ENCODE assay signal across 8 cellular contexts in the genomic region with DNA sequence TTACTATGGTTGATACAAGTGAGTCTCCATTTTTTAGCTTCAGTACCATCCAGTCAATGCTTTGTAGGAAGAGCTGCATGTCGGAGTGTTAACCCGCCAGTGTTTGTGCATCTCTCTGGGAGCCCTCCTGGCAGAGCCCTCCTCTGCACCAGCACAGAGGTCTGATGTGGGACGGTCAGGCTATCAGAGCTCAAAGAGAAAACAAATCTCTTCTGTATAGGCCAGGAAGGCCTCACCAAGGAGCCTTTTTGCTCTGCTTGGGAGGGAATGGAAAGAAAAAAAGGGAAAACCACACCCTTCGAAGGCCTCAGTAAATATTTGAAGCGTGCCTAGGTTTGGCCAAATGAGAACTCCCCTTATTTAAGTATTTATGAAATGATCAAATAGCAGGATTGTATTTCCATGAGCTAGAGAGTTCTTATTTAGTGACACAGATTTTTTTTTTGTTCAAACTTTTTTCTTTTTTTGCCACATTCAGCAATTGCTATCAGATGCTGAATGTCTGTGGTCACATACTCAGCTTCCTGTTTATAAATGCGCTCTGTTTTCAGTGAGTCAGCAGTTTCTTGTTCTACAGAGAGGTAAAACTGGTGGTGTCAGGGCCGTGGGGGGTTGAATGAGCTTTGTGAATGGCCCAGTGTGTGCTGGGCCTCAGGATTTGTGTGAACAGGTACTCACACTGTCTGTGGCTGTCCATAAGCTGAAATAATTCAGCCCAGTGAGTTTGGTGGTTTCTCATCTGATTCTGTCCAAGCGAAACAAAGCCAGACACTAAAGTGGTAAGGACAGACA.
A peak's percentile ranks its signal among the peaks of the same experiment; 100 is the strongest.
DNase-seq lines count a peak whose midpoint lies in the region; ATAC-seq lines count a peak whose summit lies in the region.

No MANE protein-coding gene starts in this region.

- peak; percentile 38 for DNase-seq in SK-MEL-5 (ENCODE audit: low read depth, low spot score)
- DNase-seq in amniotic stem cell (lab: John Stamatoyannopoulos, UW): peak; percentile 96
- DNase-seq in hippocampal formation (lab: John Stamatoyannopoulos, UW): peak; percentile 7 to 28
- peak; percentile 20 for DNase-seq in stimulated activated CD4-positive, alpha-beta T cell treated with anti-CD3 and anti-CD28 coated beads, Interleukin-12 subunit alpha, Interleukin-12 subunit beta, amount 100 ng/mL, for 4 hours
- DNase-seq in NCI-H82 treated with DMSO at 0.1 percent for 48 hours (lab: John Stamatoyannopoulos, UW; ENCODE audit: unreplicated experiment): no peak
- DNase-seq in NCI-H2171 (lab: John Stamatoyannopoulos, UW): no peak

- ATAC-seq in GM18858 (IDR thresholded peaks at IDR 0.05; ENCODE audit: unreplicated experiment): peak; percentile 77
- peak; percentile 70 for ATAC-seq in HG03064 (IDR thresholded peaks at IDR 0.05; ENCODE audit: low read depth, unreplicated experiment)

- in situ Hi-C loops in SK-MEL-5 (cut with HindIII; ENCODE audit: low pct_unique_long_range_greater_than_20kb, low sequenced_read_pairs): no loop called here

Comparison
In these comparisons a context has a peak if more than half of its experiments do, and no peak if none do; other contexts are left out.
1. DNase-seq: peak in SK-MEL-5 (single experiment), amniotic stem cell (single experiment), hippocampal formation (2 of 2) and stimulated activated CD4-positive, alpha-beta T cell treated with anti-CD3 and anti-CD28 coated beads, Interleukin-12 subunit alpha, Interleukin-12 subunit beta, amount 100 ng/mL, for 4 hours (single experiment); none in NCI-H82 treated with DMSO at 0.1 percent for 48 hours (single experiment) and NCI-H2171 (single experiment).